8 cellular contexts compared by ENCODE assay signal in genomic region chr12:47963340-47964040, GRCh38. TPM values are rescaled to one million over a fixed set of nuclear protein-coding genes. Genes with fewer than 3 reads are reported as not detected.
DNase-seq lines count a peak whose midpoint lies in the region; ATAC-seq and TF ChIP-seq lines count a peak whose summit lies in the region.

A gene with protein sequence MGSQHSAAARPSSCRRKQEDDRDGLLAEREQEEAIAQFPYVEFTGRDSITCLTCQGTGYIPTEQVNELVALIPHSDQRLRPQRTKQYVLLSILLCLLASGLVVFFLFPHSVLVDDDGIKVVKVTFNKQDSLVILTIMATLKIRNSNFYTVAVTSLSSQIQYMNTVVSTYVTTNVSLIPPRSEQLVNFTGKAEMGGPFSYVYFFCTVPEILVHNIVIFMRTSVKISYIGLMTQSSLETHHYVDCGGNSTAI (plus strand): TSS chr12:47963596. CDS start chr12:47964237, 641 bp downstream.

- peak within 1 kb of the TSS; percentile 97 for H2AFZ ChIP-seq in DND-41 (ENCODE audit: low read depth, low read length)

- TF ChIP-seq POLR2A in esophagus squamous epithelium (IDR thresholded peaks at IDR 0.05): peak in 1 of 4 donors; percentile 41

- peaks cover 26% of the 10 kb centered on the region for H3K79me2 ChIP-seq in DND-41 (ENCODE audit: insufficient read depth, low read length)

- peak within 1 kb of the TSS; percentile 84 for H3K9ac ChIP-seq in DND-41 (ENCODE audit: low read depth, low read length)

- DNase-seq in DND-41 (peak; percentile 92), KG1 (lab: John Stamatoyannopoulos, UW) (peak; percentile 40), esophagus squamous epithelium (lab: John Stamatoyannopoulos, UW) (peak; percentile 36), myocyte (ENCODE audit: low read depth) (peak; percentile 92)
- peak; percentile 92 to 95 for DNase-seq in activated T-cell treated with anti-CD3 and anti-CD28 coated beads, Interleukin-2, amount 50 U/mL, for 48 hours
- peak; percentile 81 to 86 for DNase-seq in stimulated activated CD8-positive, alpha-beta memory T cell treated with anti-CD3 and anti-CD28 coated beads, Interleukin-7, amount 100 ng/mL, for 48 hours (ENCODE audit: extremely low read depth in 1 of 2, low read depth in 1 of 2)

- peak; percentile 90 for ATAC-seq in DND-41 (ENCODE audit: insufficient read depth, low read depth)
- peak; percentile 90 for ATAC-seq in GM21723 (IDR thresholded peaks at IDR 0.05; ENCODE audit: unreplicated experiment)

- H3K36me3 ChIP-seq in DND-41 (ENCODE audit: insufficient read depth, low read length): peaks cover 45% of the 10 kb centered on the region
- peaks cover 0 to 30% (median 0%) of the 10 kb centered on the region in 3 donors for H3K36me3 ChIP-seq in esophagus squamous epithelium

- H3K9me3 ChIP-seq in DND-41 (ENCODE audit: insufficient read depth, low read length, severe bottlenecking): peaks cover 2% of the 10 kb centered on the region
- H3K9me3 ChIP-seq in esophagus squamous epithelium: no peaks in the 10 kb centered on the region

- 0 to 1% methylated on average over 2 to 12 of the region's 59 CpGs for WGBS in esophagus squamous epithelium, 2 donors

- H3K4me1 ChIP-seq in DND-41 (ENCODE audit: insufficient read depth, low read length): peaks cover 32% of the 10 kb centered on the region
- peaks cover 7 to 43% (median 9%) of the 10 kb centered on the region in 3 donors for H3K4me1 ChIP-seq in esophagus squamous epithelium

- H3K27me3 ChIP-seq in DND-41 (ENCODE audit: insufficient read depth, low read length, poor library complexity): peaks cover 3% of the 10 kb centered on the region
- peaks cover 0 to 5% (median 0%) of the 10 kb centered on the region in 4 donors for H3K27me3 ChIP-seq in esophagus squamous epithelium

- TF ChIP-seq CTCF in DND-41 (IDR thresholded peaks at IDR 0.05; ENCODE audit: borderline replicate concordance, extremely low read depth, low read length, poor library complexity, severe bottlenecking) (peak; percentile 97), esophagus squamous epithelium (IDR thresholded peaks at IDR 0.05) (peak; percentile 90 to 99 (median 96))

- intact Hi-C loops in esophagus squamous epithelium (cut with DNase I): loop anchor here (10.0 kb wide), 1 partner anchor 201 kb away; no protein-coding TSS in a partner anchor

- H4K20me1 ChIP-seq in DND-41 (ENCODE audit: insufficient read depth, low read length): peaks cover 18% of the 10 kb centered on the region; the same call in 1 of the 2 replicates

- H3K4me2 ChIP-seq in DND-41 (ENCODE audit: insufficient read depth, low read length): peak within 1 kb of the TSS; percentile 95

- H3K27ac ChIP-seq in DND-41 (ENCODE audit: low read length) (peak within 1 kb of the TSS; percentile 86), esophagus squamous epithelium (peak within 1 kb of the TSS; percentile 53 to 83 (median 72))

- H3K4me3 ChIP-seq in DND-41 (ENCODE audit: low read depth in 1 of 2, low read length in 2 of 2) (peak within 1 kb of the TSS; percentile 86 to 89), esophagus squamous epithelium (peak within 1 kb of the TSS; percentile 73 to 91 (median 78))

TF ChIP-seq in PFSK-1, 5 proteins besides CTCF, POLR2A, EP300 and RAD21:
- TF ChIP-seq POLR2AphosphoS5 (IDR thresholded peaks at IDR 0.05; ENCODE audit: low read depth, low read length) (peak; percentile 62; the same call in 1 of the 2 replicates), FOXP2 (optimal IDR thresholded peaks at IDR 0.05; ENCODE audit: borderline replicate concordance, extremely low read depth, extremely low read length, insufficient read depth) (peak; percentile 17), TAF1 (IDR thresholded peaks at IDR 0.05; ENCODE audit: borderline replicate concordance, insufficient read depth, low read length) (no peak)

RNA-seq across cellular contexts. Expression of the gene that starts here (rescaled TPM):
- 94.4 TPM for polyA plus RNA-seq in PFSK-1 (2012; ENCODE audit: insufficient read length, low read depth)
- total RNA-seq in esophagus squamous epithelium (10 to 100 TPM; 24.1 to 92.7 (median 63.5) TPM), myocyte (56.4 and 57.9 TPM in 2 replicates)
- 133 TPM for polyA plus RNA-seq in myocyte (2012)

Comparison
In these comparisons a context has a peak if more than half of its experiments do, and no peak if none do; other contexts are left out.
1. Peak in every context shown above with its lines: DNase-seq, ATAC-seq, H3K4me3 ChIP-seq and H3K27ac ChIP-seq.
2. DNase-seq: peak in every context shown above with its lines; median percentile 94 in activated T-cell treated with anti-CD3 and anti-CD28 coated beads, Interleukin-2, amount 50 U/mL, for 48 hours; 92 in DND-41; 92 in myocyte; 84 in stimulated activated CD8-positive, alpha-beta memory T cell treated with anti-CD3 and anti-CD28 coated beads, Interleukin-7, amount 100 ng/mL, for 48 hours; 40 in KG1; 36 in esophagus squamous epithelium.